1 cellular context compared by ENCODE assay signal in genomic region chr11:66581261-66581660, GRCh38.
TF ChIP-seq lines count a peak whose summit lies in the region.

No MANE protein-coding gene starts in this region.

TF ChIP-seq in K562, 482 proteins besides CTCF, POLR2A, EP300 and RAD21:
- TF ChIP-seq ZNF121 (CRISPR knock-in tag; conservative IDR thresholded peaks at IDR 0.05) = peak; percentile 66
- no peak for TF ChIP-seq NFXL1 (CRISPR knock-in tag; IDR thresholded peaks at IDR 0.05)
- TF ChIP-seq HSF4 (CRISPR knock-in tag; IDR thresholded peaks at IDR 0.05; ENCODE audit: borderline replicate concordance) = no peak
- no peak for TF ChIP-seq ZC3H8 (IDR thresholded peaks at IDR 0.05)
- no peak for TF ChIP-seq SOX6 (IDR thresholded peaks at IDR 0.05)
- no peak for TF ChIP-seq BCLAF1 (IDR thresholded peaks at IDR 0.05; ENCODE audit: borderline replicate concordance in 1 of 2, control insufficient read depth in 1 of 2, low read depth in 2 of 2, low read length in 1 of 2)
